1 cellular context compared by ENCODE assay signal in the genomic region with DNA sequence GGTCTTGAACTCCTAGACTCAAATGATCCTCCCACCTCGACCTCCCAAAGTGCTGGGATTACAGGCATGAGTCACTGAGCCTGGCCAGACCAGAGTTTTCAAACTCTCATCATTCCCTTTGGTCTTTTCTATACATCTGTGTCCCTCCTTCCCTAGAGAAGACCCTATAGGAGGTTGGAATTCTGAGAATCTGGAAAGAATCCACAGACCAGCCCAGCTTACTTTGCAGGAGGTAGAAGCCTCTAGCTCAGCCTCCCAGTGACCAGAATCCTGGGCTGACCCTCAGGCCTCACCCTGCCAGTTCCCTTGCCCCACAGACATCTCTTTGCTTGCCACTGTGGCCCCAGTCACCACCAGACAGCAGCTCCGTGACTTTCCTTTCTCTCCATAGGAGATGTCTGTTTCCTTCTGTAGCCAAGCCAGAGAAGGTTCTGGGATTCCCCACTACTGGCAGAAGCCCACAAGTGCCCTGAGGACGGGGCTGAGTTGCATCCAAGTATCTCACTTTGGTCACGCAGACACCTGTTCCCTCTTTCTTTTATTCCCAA.
TF ChIP-seq lines count a peak whose summit lies in the region.

No MANE protein-coding gene starts in this region.

TF ChIP-seq in H1, 55 proteins besides CTCF, POLR2A, EP300 and RAD21:
- TF ChIP-seq TAF7 (optimal IDR thresholded peaks at IDR 0.05; ENCODE audit: borderline replicate concordance, low read depth, low read length) = no peak
- 0 out of 2 replicates have a peak, but pooled peaks have one; percentile 29 for TF ChIP-seq TEAD4 (IDR thresholded peaks at IDR 0.05; ENCODE audit: low read depth, low read length)
